Comparison of ENCODE assay signal across 13 cellular contexts in the genomic region with DNA sequence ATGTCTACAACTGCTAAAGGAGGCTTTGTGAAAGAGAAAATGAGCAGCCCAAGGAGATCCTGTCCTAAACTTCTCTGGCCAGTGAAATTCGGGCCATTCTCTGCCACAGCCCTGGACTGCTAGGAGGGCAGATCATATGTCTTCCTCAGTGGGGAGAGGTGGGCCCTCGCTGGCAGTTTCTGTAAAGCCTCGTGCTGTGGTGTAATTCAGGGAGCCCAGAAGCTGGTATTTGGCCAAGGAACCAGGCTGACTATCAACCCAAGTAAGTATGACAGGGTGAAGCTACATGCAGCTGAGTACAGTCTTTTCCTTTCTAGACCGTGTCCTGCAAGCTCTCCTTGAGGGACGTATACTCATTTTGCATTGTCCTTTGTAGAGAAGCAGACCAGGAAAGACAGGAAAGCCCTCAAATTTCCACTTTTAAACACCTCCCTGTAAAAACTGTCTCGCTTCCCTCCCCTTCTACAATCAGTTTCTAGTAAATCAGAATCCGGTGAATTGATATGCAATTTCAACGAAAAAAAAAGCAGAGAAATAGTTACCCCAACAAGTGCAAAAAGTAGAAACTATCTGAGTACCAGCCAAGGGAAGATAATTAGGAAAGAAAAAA.
A peak's percentile ranks its signal among the peaks of the same experiment; 100 is the strongest.
DNase-seq lines count a peak whose midpoint lies in the region; ATAC-seq and TF ChIP-seq lines count a peak whose summit lies in the region.
"Had no signal": no experiment of that assay in that cellular context is flagged by ENCODE, and none has a peak within 500 bp of the region (broad histone marks: within the 10 kb centered on the region; RNA-seq: fewer than 3 reads in every experiment).

No MANE protein-coding gene starts in this region.

- H3K9me3 Mint-ChIP-seq in activated naive CD4-positive, alpha-beta T cell treated with anti-CD3 and anti-CD28 coated beads, Interleukin-2, amount 10 ng/mL, durations not matched to agents 7 days and 5 days = no peaks in the 10 kb centered on the region
- H3K9me3 Mint-ChIP-seq: type B pancreatic cell had no signal

- H3K27me3 ChIP-seq in right atrium auricular region (no peaks in the 10 kb centered on the region), uterus (no peaks in the 10 kb centered on the region)
- H3K27me3 ChIP-seq: body of pancreas had no signal

- intact Hi-C loops in uterus (cut with DNase I; ENCODE audit: low total_unique reads) = no loop called here

- no peaks in the 10 kb centered on the region for H3K4me1 Mint-ChIP-seq in activated naive CD4-positive, alpha-beta T cell treated with anti-CD3 and anti-CD28 coated beads, Interleukin-2, amount 10 ng/mL, durations not matched to agents 7 days and 5 days

- DNase-seq in activated naive CD4-positive, alpha-beta T cell treated with anti-CD3 and anti-CD28 coated beads, Interleukin-2, amount 10 ng/mL, durations not matched to agents 7 days and 5 days = no peak
- DNase-seq in activated naive CD4-positive, alpha-beta T cell (lab: John Stamatoyannopoulos, UW) = no peak
- DNase-seq in SK-N-MC (ENCODE audit: low read depth, low spot score) (no peak), right atrium auricular region (ENCODE audit: low spot score) (no peak), uterus (no peak), mesenteric fat pad (ENCODE audit: low spot score) (no peak)
- DNase-seq: body of pancreas, mammary epithelial cell, NCI-H774, retina had no signal

- no peaks in the 10 kb centered on the region for H3K27me3 Mint-ChIP-seq in activated naive CD4-positive, alpha-beta T cell treated with anti-CD3 and anti-CD28 coated beads, Interleukin-2, amount 10 ng/mL, durations not matched to agents 7 days and 5 days

- H3K36me3 ChIP-seq in SK-N-MC (ENCODE audit: insufficient read depth, low read length) (no peaks in the 10 kb centered on the region), right atrium auricular region (no peaks in the 10 kb centered on the region), uterus (no peaks in the 10 kb centered on the region)

- TF ChIP-seq POLR2A in uterus (IDR thresholded peaks at IDR 0.05) = no peak

- TF ChIP-seq CTCF in right atrium auricular region (IDR thresholded peaks at IDR 0.05) (no peak), uterus (IDR thresholded peaks at IDR 0.05) (no peak)

- H3K4me3 ChIP-seq in SK-N-MC (peak overlapping the region; percentile 72), right atrium auricular region (no peak overlapping the region), uterus (no peak overlapping the region)
- H3K4me3 ChIP-seq: body of pancreas had no signal

- H3K4me1 ChIP-seq in right atrium auricular region (peaks cover 0 to 90% of the 10 kb centered on the region in 2 donors), uterus (peaks cover 5 to 22% of the 10 kb centered on the region in 2 donors)
- H3K4me1 ChIP-seq: body of pancreas had no signal

- H3K9me3 ChIP-seq in SK-N-MC (ENCODE audit: low read depth, low read length) (no peaks in the 10 kb centered on the region), right atrium auricular region (no peaks in the 10 kb centered on the region), uterus (no peaks in the 10 kb centered on the region)
- H3K9me3 ChIP-seq: body of pancreas had no signal

- CTCF ChIA-PET in activated naive CD4-positive, alpha-beta T cell treated with anti-CD3 and anti-CD28 coated beads, Interleukin-2, amount 10 ng/mL, durations not matched to agents 7 days and 5 days (lab: Charles Lee) = interaction anchor here (1.2 kb wide), 1 partner anchor 88 kb away, joined by 3 read pairs; no protein-coding TSS in a partner anchor

- peak overlapping the region; percentile 89 for H3K27ac Mint-ChIP-seq in activated naive CD4-positive, alpha-beta T cell treated with anti-CD3 and anti-CD28 coated beads, Interleukin-2, amount 10 ng/mL, durations not matched to agents 7 days and 5 days
- H3K27ac Mint-ChIP-seq: type B pancreatic cell had no signal

- no peak overlapping the region for H3K9ac ChIP-seq in SK-N-MC (ENCODE audit: insufficient read length)

- H3K36me3 Mint-ChIP-seq in activated naive CD4-positive, alpha-beta T cell treated with anti-CD3 and anti-CD28 coated beads, Interleukin-2, amount 10 ng/mL, durations not matched to agents 7 days and 5 days = peaks cover 23% of the 10 kb centered on the region
- H3K36me3 Mint-ChIP-seq: type B pancreatic cell had no signal

- H3K4me3 Mint-ChIP-seq in activated naive CD4-positive, alpha-beta T cell treated with anti-CD3 and anti-CD28 coated beads, Interleukin-2, amount 10 ng/mL, durations not matched to agents 7 days and 5 days = peak overlapping the region; percentile 65
- H3K4me3 Mint-ChIP-seq: type B pancreatic cell had no signal

- peak overlapping the region; percentile 91 for H3K27ac ChIP-seq in SK-N-MC
- H3K27ac ChIP-seq in right atrium auricular region = peak overlapping the region; percentile 61 to 85
- H3K27ac ChIP-seq in uterus = peak overlapping the region; percentile 51 to 73
- H3K27ac ChIP-seq: body of pancreas had no signal

- no peak for ATAC-seq in HG03571 (IDR thresholded peaks at IDR 0.05; ENCODE audit: unreplicated experiment)
- no peak for ATAC-seq in SK-N-SH treated with all-trans-retinoic acid at 6 μM for 48 hours
- ATAC-seq: body of pancreas had no signal

TF ChIP-seq in SK-N-SH treated with all-trans-retinoic acid at 6 μM for 48 hours, 23 proteins besides CTCF, POLR2A, EP300 and RAD21:
- TF ChIP-seq ZNF8 (CRISPR knock-in tag; IDR thresholded peaks at IDR 0.05) (no peak), ZNF70 (CRISPR knock-in tag; IDR thresholded peaks at IDR 0.05) (no peak)
